26 cellular contexts compared by ENCODE assay signal in genomic region chr14:42665083-42665482, GRCh38.
DNase-seq lines count a peak whose midpoint lies in the region; ATAC-seq and TF ChIP-seq lines count a peak whose summit lies in the region.
"Had no signal": no experiment of that assay in that cellular context is flagged by ENCODE, and none has a peak within 500 bp of the region (broad histone marks: within the 10 kb centered on the region; RNA-seq: fewer than 3 reads in every experiment).

No MANE protein-coding gene starts in this region.

- peak; percentile 30 for DNase-seq in NCI-H1105 treated with DMSO at 0.1 percent for 48 hours (lab: John Stamatoyannopoulos, UW)
- no peak for DNase-seq in NCI-H1105 (lab: John Stamatoyannopoulos, UW)
- peak; percentile 12 for DNase-seq in NCI-H226
- peak; percentile 8 for DNase-seq in iris pigment epithelial cell (ENCODE audit: low read depth)
- no peak for DNase-seq in H9
- no peak for DNase-seq in activated naive CD4-positive, alpha-beta T cell treated with anti-CD3 and anti-CD28 coated beads, Interleukin-2, amount 50 U/mL, for 72 hours (ENCODE audit: low spot score in 2 of 2)
- no peak for DNase-seq in nephron progenitor cell
- DNase-seq: activated CD4-positive, alpha-beta T cell treated with anti-CD3 and anti-CD28 coated beads for 36 hours; activated CD8-positive, alpha-beta memory T cell treated with anti-CD3 and anti-CD28 coated beads for 24 hours; activated naive CD4-positive, alpha-beta T cell; activated T-cell treated with anti-CD3 and anti-CD28 coated beads, Interleukin-2, amount 50 U/mL, for 24 hours; amygdala; CD8-positive, alpha-beta memory T cell; IMR-90; left cardiac atrium; naive thymus-derived CD8-positive, alpha-beta T cell; NCI-H2029; NCI-H526 treated with DMSO at 0.1 percent for 48 hours; SHP77; stimulated activated CD4-positive, alpha-beta T cell treated with anti-CD3 and anti-CD28 coated beads, Interleukin-12 subunit alpha, Interleukin-12 subunit beta, amount 100 ng/mL, for 4 hours; thyroid gland had no signal

- H3K4me1 ChIP-seq in H9 (ENCODE audit: insufficient read depth, low read length) = no peaks in the 10 kb centered on the region
- H3K4me1 ChIP-seq: right atrium auricular region, thyroid gland had no signal

- no peak overlapping the region for H2BK20ac ChIP-seq in H9 (ENCODE audit: low read depth, low read length, poor library complexity, severe bottlenecking)

- no peaks in the 10 kb centered on the region for H3K9me3 ChIP-seq in H9 (ENCODE audit: control insufficient read depth, low read depth, low read length)
- H3K9me3 ChIP-seq: right atrium auricular region, thyroid gland had no signal

- H3K9me3 Mint-ChIP-seq in H9 (peaks cover 18 to 26% of the 10 kb centered on the region in 2 experiments), nephron progenitor cell (no peaks in the 10 kb centered on the region)
- peaks cover 23 to 28% of the 10 kb centered on the region in 2 donors for H3K9me3 Mint-ChIP-seq in activated naive CD4-positive, alpha-beta T cell treated with anti-CD3 and anti-CD28 coated beads, Interleukin-2, amount 50 U/mL, for 72 hours

- H3K18ac ChIP-seq in H9 (ENCODE audit: insufficient read length, low read depth, low read length) = no peak overlapping the region

- no peak overlapping the region for H2BK12ac ChIP-seq in H9 (ENCODE audit: insufficient read length, low read depth, low read length)

- no peak overlapping the region for H4K5ac ChIP-seq in H9 (ENCODE audit: insufficient read length, low read depth, low read length)

- H3K27me3 Mint-ChIP-seq in H9 (ENCODE audit: low read depth) (peaks cover 21% of the 10 kb centered on the region), nephron progenitor cell (ENCODE audit: low read depth, poor library complexity) (no peaks in the 10 kb centered on the region)
- H3K27me3 Mint-ChIP-seq: activated CD4-positive, alpha-beta T cell treated with anti-CD3 and anti-CD28 coated beads for 36 hours; activated T-cell treated with anti-CD3 and anti-CD28 coated beads, Interleukin-2, amount 50 U/mL, for 24 hours; CD8-positive, alpha-beta memory T cell; dendritic cell treated with granulocyte-macrophage colony-stimulating factor and Interleukin-4, amounts not matched to agents 40 ng/mL and 50 ng/mL, for 4 days; naive thymus-derived CD8-positive, alpha-beta T cell; stimulated activated naive CD8-positive, alpha-beta T cell treated with anti-CD3 and anti-CD28 coated beads, Interleukin-15, Interleukin-2, amounts not matched to agents 100 ng/mL and 50 ng/mL, for 24 hours had no signal

- H2AFZ ChIP-seq in H9 (ENCODE audit: low read length) = no peak overlapping the region

- no peak overlapping the region for H3K9ac ChIP-seq in H9 (ENCODE audit: extremely low read depth, insufficient read length, low read length)

- H3K36me3 Mint-ChIP-seq in H9 (ENCODE audit: insufficient read depth in 1 of 3, low read depth in 3 of 3) (peaks cover 8 to 29% (median 11%) of the 10 kb centered on the region in 3 experiments; a peak in 6 of 7 replicates), nephron progenitor cell (ENCODE audit: low read depth) (no peaks in the 10 kb centered on the region)
- H3K36me3 Mint-ChIP-seq in activated naive CD4-positive, alpha-beta T cell treated with anti-CD3 and anti-CD28 coated beads, Interleukin-2, amount 50 U/mL, for 72 hours = no peaks in the 10 kb centered on the region
- H3K36me3 Mint-ChIP-seq: CD8-positive, alpha-beta memory T cell; naive thymus-derived CD8-positive, alpha-beta T cell had no signal

- no peaks in the 10 kb centered on the region for H3K79me1 ChIP-seq in H9 (ENCODE audit: insufficient read depth, low read depth, low read length, poor library complexity, severe bottlenecking)

- H3K4me3 Mint-ChIP-seq in H9 = no peak overlapping the region
- H3K4me3 Mint-ChIP-seq in nephron progenitor cell = no peak overlapping the region
- H3K4me3 Mint-ChIP-seq: activated CD4-positive, alpha-beta T cell treated with anti-CD3 and anti-CD28 coated beads for 36 hours; activated T-cell treated with anti-CD3 and anti-CD28 coated beads, Interleukin-2, amount 50 U/mL, for 24 hours; CD8-positive, alpha-beta memory T cell; dendritic cell treated with granulocyte-macrophage colony-stimulating factor and Interleukin-4, amounts not matched to agents 40 ng/mL and 50 ng/mL, for 4 days; naive thymus-derived CD8-positive, alpha-beta T cell; stimulated activated naive CD8-positive, alpha-beta T cell treated with anti-CD3 and anti-CD28 coated beads, Interleukin-15, Interleukin-2, amounts not matched to agents 100 ng/mL and 50 ng/mL, for 24 hours had no signal

- no peak overlapping the region for H3T11ph ChIP-seq in H9 (ENCODE audit: low read length)

- H2BK120ac ChIP-seq in H9 (ENCODE audit: low read depth, low read length, poor library complexity, severe bottlenecking) = no peak overlapping the region

- no peak overlapping the region for H3K27ac ChIP-seq in H9 (ENCODE audit: insufficient read length, low read depth, low read length)
- H3K27ac ChIP-seq: HL-60, right atrium auricular region, thyroid gland had no signal

- no peak overlapping the region for H3K27ac Mint-ChIP-seq in H9
- H3K27ac Mint-ChIP-seq in activated naive CD4-positive, alpha-beta T cell treated with anti-CD3 and anti-CD28 coated beads, Interleukin-2, amount 50 U/mL, for 72 hours = no peak overlapping the region
- no peak overlapping the region for H3K27ac Mint-ChIP-seq in nephron progenitor cell
- H3K27ac Mint-ChIP-seq: activated CD4-positive, alpha-beta T cell treated with anti-CD3 and anti-CD28 coated beads for 36 hours; activated T-cell treated with anti-CD3 and anti-CD28 coated beads, Interleukin-2, amount 50 U/mL, for 24 hours; CD8-positive, alpha-beta memory T cell; dendritic cell treated with granulocyte-macrophage colony-stimulating factor and Interleukin-4, amounts not matched to agents 40 ng/mL and 50 ng/mL, for 4 days; naive thymus-derived CD8-positive, alpha-beta T cell; stimulated activated naive CD8-positive, alpha-beta T cell treated with anti-CD3 and anti-CD28 coated beads, Interleukin-15, Interleukin-2, amounts not matched to agents 100 ng/mL and 50 ng/mL, for 24 hours had no signal

- no peaks in the 10 kb centered on the region for H3K23me2 ChIP-seq in H9 (ENCODE audit: insufficient read length, low read depth, low read length, poor library complexity, severe bottlenecking)

- no peak overlapping the region for H3K23ac ChIP-seq in H9 (ENCODE audit: insufficient read length, low read depth, low read length)

- no peak for TF ChIP-seq CTCF in H9 (conservative IDR thresholded peaks at IDR 0.05)
- TF ChIP-seq CTCF in nephron progenitor cell (IDR thresholded peaks at IDR 0.05) = no peak

- H2BK15ac ChIP-seq in H9 (ENCODE audit: low read depth, low read length) = no peak overlapping the region

- H3K4me1 Mint-ChIP-seq in H9 (peaks cover 20 to 25% of the 10 kb centered on the region in 2 experiments), nephron progenitor cell (no peaks in the 10 kb centered on the region)
- H3K4me1 Mint-ChIP-seq: activated CD4-positive, alpha-beta T cell treated with anti-CD3 and anti-CD28 coated beads for 36 hours; CD8-positive, alpha-beta memory T cell; naive thymus-derived CD8-positive, alpha-beta T cell had no signal

- H3K4ac ChIP-seq in H9 (ENCODE audit: low read depth, low read length) = no peak overlapping the region

- no peak overlapping the region for H4K8ac ChIP-seq in H9 (replicated peaks; ENCODE audit: insufficient read length, low read depth, low read length)

- H3K14ac ChIP-seq in H9 (ENCODE audit: insufficient read depth, low read length) = no peak overlapping the region

- H2AK5ac ChIP-seq in H9 (ENCODE audit: insufficient read length, low read length) = no peak overlapping the region

- no peaks in the 10 kb centered on the region for H3K79me2 ChIP-seq in H9 (ENCODE audit: insufficient read depth, low read length)

- no peaks in the 10 kb centered on the region for H3K27me3 ChIP-seq in H9 (ENCODE audit: insufficient read depth, low read length)
- H3K27me3 ChIP-seq: right atrium auricular region, thyroid gland had no signal

- peak; percentile 61 for ATAC-seq in GM18868 (IDR thresholded peaks at IDR 0.05; ENCODE audit: unreplicated experiment)
- no peak for ATAC-seq in activated naive CD4-positive, alpha-beta T cell treated with anti-CD3 and anti-CD28 coated beads, Interleukin-2, amount 50 U/mL, for 72 hours
- ATAC-seq: activated CD4-positive, alpha-beta T cell treated with anti-CD3 and anti-CD28 coated beads for 36 hours; left cardiac atrium; naive thymus-derived CD8-positive, alpha-beta T cell had no signal

- no peak overlapping the region for H2BK5ac ChIP-seq in H9 (ENCODE audit: insufficient read length, low read length)

- H4K20me1 ChIP-seq in H9 (ENCODE audit: control insufficient read depth, insufficient read depth, insufficient read length) = no peaks in the 10 kb centered on the region

- H4K91ac ChIP-seq in H9 (ENCODE audit: insufficient read length, low read depth, low read length) = no peak overlapping the region

- H3K4me2 ChIP-seq in H9 (ENCODE audit: insufficient read depth, insufficient read length, low read length) = no peak overlapping the region

- H3K56ac ChIP-seq in H9 (ENCODE audit: insufficient read length, low read depth, low read length) = no peak overlapping the region

Comparison
In these comparisons a context has a peak if more than half of its experiments do, and no peak if none do; other contexts are left out.
1. DNase-seq: peak in NCI-H1105 treated with DMSO at 0.1 percent for 48 hours (single experiment), NCI-H226 (single experiment) and iris pigment epithelial cell (single experiment); none in NCI-H1105 (single experiment), H9 (single experiment), activated naive CD4-positive, alpha-beta T cell treated with anti-CD3 and anti-CD28 coated beads, Interleukin-2, amount 50 U/mL, for 72 hours (0 of 2) and nephron progenitor cell (single experiment).